Comparison of ENCODE assay signal across 8 cellular contexts in genomic region chr12:31959051-31959700, GRCh38. TPM values are rescaled to one million over a fixed set of nuclear protein-coding genes. Genes with fewer than 3 reads are reported as not detected.
DNase-seq lines count a peak whose midpoint lies in the region; ATAC-seq and TF ChIP-seq lines count a peak whose summit lies in the region.

A gene with protein sequence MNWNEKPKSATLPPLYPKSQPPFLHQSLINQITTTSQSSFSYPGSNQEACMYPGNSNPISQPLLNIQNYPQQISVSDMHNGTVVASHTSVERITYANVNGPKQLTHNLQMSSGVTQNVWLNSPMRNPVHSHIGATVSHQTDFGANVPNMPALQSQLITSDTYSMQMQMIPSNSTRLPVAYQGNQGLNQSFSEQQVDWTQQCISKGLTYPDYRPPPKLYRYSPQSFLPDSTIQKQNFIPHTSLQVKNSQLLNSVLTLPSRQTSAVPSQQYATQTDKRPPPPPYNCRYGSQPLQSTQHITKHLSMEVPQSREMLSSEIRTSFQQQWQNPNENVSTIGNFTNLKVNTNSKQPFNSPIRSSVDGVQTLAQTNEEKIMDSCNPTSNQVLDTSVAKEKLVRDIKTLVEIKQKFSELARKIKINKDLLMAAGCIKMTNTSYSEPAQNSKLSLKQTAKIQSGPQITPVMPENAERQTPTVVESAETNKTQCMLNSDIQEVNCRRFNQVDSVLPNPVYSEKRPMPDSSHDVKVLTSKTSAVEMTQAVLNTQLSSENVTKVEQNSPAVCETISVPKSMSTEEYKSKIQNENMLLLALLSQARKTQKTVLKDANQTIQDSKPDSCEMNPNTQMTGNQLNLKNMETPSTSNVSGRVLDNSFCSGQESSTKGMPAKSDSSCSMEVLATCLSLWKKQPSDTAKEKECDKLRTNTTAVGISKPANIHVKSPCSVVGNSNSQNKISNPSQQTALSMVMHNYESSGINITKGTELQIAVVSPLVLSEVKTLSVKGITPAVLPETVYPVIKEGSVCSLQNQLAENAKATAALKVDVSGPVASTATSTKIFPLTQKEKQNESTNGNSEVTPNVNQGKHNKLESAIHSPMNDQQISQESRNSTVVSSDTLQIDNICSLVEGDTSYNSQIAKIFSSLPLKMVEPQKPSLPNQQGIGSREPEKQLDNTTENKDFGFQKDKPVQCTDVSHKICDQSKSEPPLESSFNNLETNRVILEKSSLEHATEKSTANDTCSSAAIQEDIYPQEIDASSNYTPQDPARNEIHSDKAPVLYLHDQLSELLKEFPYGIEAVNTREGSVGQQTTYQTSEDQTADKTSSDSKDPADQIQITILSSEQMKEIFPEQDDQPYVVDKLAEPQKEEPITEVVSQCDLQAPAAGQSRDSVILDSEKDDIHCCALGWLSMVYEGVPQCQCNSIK (N-terminal part only) (plus strand): TSS chr12:31959415. CDS start chr12:31980956, 21,541 bp downstream.

- H3K36me3 ChIP-seq in adrenal gland (replicated peaks in 1 of 2) (peaks cover 0 to 5% of the 10 kb centered on the region in 2 donors), heart right ventricle (peaks cover 0 to 34% (median 0%) of the 10 kb centered on the region in 9 donors)

- no peak for TF ChIP-seq CTCF in GM13976 (IDR thresholded peaks at IDR 0.05; ENCODE audit: borderline replicate concordance, control extremely low read depth, extremely low read depth, insufficient read depth, missing control alignments)
- no peak for TF ChIP-seq CTCF in adrenal gland (IDR thresholded peaks at IDR 0.05)
- no peak for TF ChIP-seq CTCF in heart right ventricle (IDR thresholded peaks at IDR 0.05)
- TF ChIP-seq CTCF in type B pancreatic cell (conservative IDR thresholded peaks at IDR 0.05): no peak

- WGBS in adrenal gland, 4 donors: 0% methylated on average over 1 to 68 of the region's 68 CpGs
- WGBS in heart right ventricle, 2 donors: 0% methylated on average over 67 to 68 of the region's 68 CpGs

- H3K36me3 Mint-ChIP-seq in type B pancreatic cell: peaks cover 62% of the 10 kb centered on the region

- H3K9me3 ChIP-seq in adrenal gland (replicated peaks in 1 of 3) (no peaks in the 10 kb centered on the region), heart right ventricle (peaks cover 0 to under 1% (median 0%) of the 10 kb centered on the region in 11 donors)

- H3K27ac ChIP-seq in adrenal gland (peak within 1 kb of the TSS in 4 of 5 donors; percentile 75 to 96 (median 93)), heart right ventricle (peak within 1 kb of the TSS; percentile 84 to 99 (median 96))

- no peaks in the 10 kb centered on the region for H3K27me3 Mint-ChIP-seq in type B pancreatic cell

- H3K27ac Mint-ChIP-seq in type B pancreatic cell: peak within 1 kb of the TSS; percentile 98

- H3K4me1 ChIP-seq in adrenal gland (replicated peaks in 1 of 2) (peaks cover 5 to 34% of the 10 kb centered on the region in 2 donors), heart right ventricle (peaks cover 3 to 45% (median 38%) of the 10 kb centered on the region in 9 donors)

- peak within 1 kb of the TSS; percentile 97 for H3K4me3 Mint-ChIP-seq in type B pancreatic cell

- H3K9me3 Mint-ChIP-seq in type B pancreatic cell: peaks cover 6% of the 10 kb centered on the region

- ATAC-seq in HG02852 (IDR thresholded peaks at IDR 0.05; ENCODE audit: unreplicated experiment): peak; percentile 88
- ATAC-seq in heart right ventricle: peak; percentile 98 to 99 (median 98)

- H3K4me1 Mint-ChIP-seq in type B pancreatic cell (ENCODE audit: unreplicated experiment): peaks cover 11% of the 10 kb centered on the region

- DNase-seq in GM13976 (ENCODE audit: low spot score): peak; percentile 91
- peak; percentile 64 for DNase-seq in NCI-H1436 treated with DMSO at 0.1 percent for 48 hours (lab: John Stamatoyannopoulos, UW)
- DNase-seq in T-helper 1 cell: peak; percentile 64 to 98 (median 75)
- peak; percentile 85 to 93 (median 88) for DNase-seq in adrenal gland
- DNase-seq in heart right ventricle: peak; percentile 89
- peak; percentile 72 to 98 (median 84) for DNase-seq in posterior cingulate gyrus
- peak; percentile 91 for DNase-seq in type B pancreatic cell (ENCODE audit: extremely low spot score, unreplicated experiment)

- in situ Hi-C loops in GM13976 (cut with MboI; ENCODE audit: low sequenced_read_pairs, unreplicated experiment): no loop called here

- TF ChIP-seq POLR2A in adrenal gland (IDR thresholded peaks at IDR 0.05): peak; percentile 29 to 74

- H3K4me3 ChIP-seq in adrenal gland (peak within 1 kb of the TSS; percentile 30 to 92 (median 64)), heart right ventricle (peak within 1 kb of the TSS; percentile 47 to 86 (median 72))

- H3K27me3 ChIP-seq in adrenal gland: no peaks in the 10 kb centered on the region
- no peaks in the 10 kb centered on the region for H3K27me3 ChIP-seq in heart right ventricle

- intact Hi-C loops in adrenal gland (cut with DNase I) (no loop called here), heart right ventricle (cut with DNase I) (loop anchor here in 6 of 10 donors (2.0 to 10.0 kb wide), 11 partner anchors 62 to 304 kb away; partner anchors contain the start of genes AMN1 (in 2 of the 6) and ETFBKMT (in 2 of the 6)), posterior cingulate gyrus (cut with DNase I) (loop anchor here (1.0 to 10.0 kb wide), 2 partner anchors 300 to 346 kb away; partner anchors contain the start of gene ETFBKMT)

RNA-seq across cellular contexts. Expression of the gene that starts here (rescaled TPM):
- total RNA-seq in adrenal gland (10 to 100 TPM in 7 of 8 donors, 1 to 10 TPM in 1; 8.2 to 72.3 (median 34.8) TPM), heart right ventricle (10 to 100 TPM; 15.0 to 36.3 (median 19.3) TPM), type B pancreatic cell (ENCODE audit: low replicate concordance) (72.2 and 135 TPM in 2 replicates)
- polyA plus RNA-seq in adrenal gland (10 to 100 TPM; 22.1 to 83.0 (median 32.4) TPM), heart right ventricle (10 to 100 TPM in 1 of 2 donors, 1 to 10 TPM in 1; 8.8 to 71.5 TPM)

Comparison
In these comparisons a context has a peak if more than half of its experiments do, and no peak if none do; other contexts are left out.
1. Peak in every context shown above with its lines: DNase-seq, ATAC-seq, H3K4me3 ChIP-seq and H3K27ac ChIP-seq.
2. intact Hi-C loops: an anchor here in heart right ventricle (2.0 to 10.0 kb wide) and posterior cingulate gyrus (1.0 to 10.0 kb wide); none called in adrenal gland.